In the genomic region with DNA sequence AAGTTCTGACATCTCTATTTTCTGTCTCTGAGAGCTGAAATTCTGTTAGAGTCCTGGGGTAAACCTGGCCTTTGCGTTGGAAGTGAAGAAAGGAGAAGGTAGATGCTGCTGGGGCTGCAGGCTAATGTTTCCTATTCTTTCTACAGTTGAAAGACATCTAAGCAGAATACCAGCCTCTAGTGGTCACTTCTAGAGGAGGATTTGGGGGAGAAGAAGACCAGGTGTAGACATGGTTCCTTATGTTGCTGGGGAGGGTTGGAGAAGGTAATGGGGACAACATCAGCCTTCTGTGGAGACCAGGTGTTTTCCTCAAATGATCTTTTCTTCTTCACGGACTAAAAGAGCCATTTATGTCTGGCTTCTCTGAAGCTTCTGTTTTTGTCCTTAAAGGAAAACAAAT, we compare ENCODE assay signal across 29 cellular contexts.
DNase-seq lines count a peak whose midpoint lies in the region; ATAC-seq and TF ChIP-seq lines count a peak whose summit lies in the region.
"Had no signal": no experiment of that assay in that cellular context is flagged by ENCODE, and none has a peak within 500 bp of the region (broad histone marks: within the 10 kb centered on the region; RNA-seq: fewer than 3 reads in every experiment).

No MANE protein-coding gene starts in this region.

- no peaks in the 10 kb centered on the region for H3K79me2 ChIP-seq in GM23338 (replicated peaks; ENCODE audit: insufficient read depth)
- no peaks in the 10 kb centered on the region for H3K79me2 ChIP-seq in PC-3 (ENCODE audit: low read length)
- H3K79me2 ChIP-seq: hepatocyte had no signal

- H3K4me2 ChIP-seq in GM23338, result peak overlapping the region; percentile 53; the same call in 1 of the 2 replicates
- H3K4me2 ChIP-seq in PC-3 (ENCODE audit: low read length), result no peak overlapping the region
- H3K4me2 ChIP-seq: hepatocyte had no signal

- H3K4me1 ChIP-seq in GM23338 (ENCODE audit: insufficient read depth) (peaks cover 21% of the 10 kb centered on the region), PC-3 (ENCODE audit: insufficient read depth, low read length) (no peaks in the 10 kb centered on the region), endodermal cell (ENCODE audit: control insufficient read depth, insufficient read depth, low read length) (no peaks in the 10 kb centered on the region)
- H3K4me1 ChIP-seq in CD8-positive, alpha-beta T cell (ENCODE audit: insufficient read depth, low read length), result no peaks in the 10 kb centered on the region
- H3K4me1 ChIP-seq: lower lobe of right lung, prostate gland, tibial artery, vagina had no signal

- CTCF ChIA-PET in PC-3 (lab: Charles Lee), result no interaction called here
- CTCF ChIA-PET in CD8-positive, alpha-beta T cell (lab: Charles Lee), result no interaction called here

- H3K27me3 ChIP-seq in GM23338 (ENCODE audit: insufficient read depth) (no peaks in the 10 kb centered on the region), PC-3 (ENCODE audit: low read length) (peaks cover 56% of the 10 kb centered on the region), endodermal cell (ENCODE audit: control insufficient read depth, insufficient read depth, low read length, poor library complexity, severe bottlenecking) (no peaks in the 10 kb centered on the region)
- no peaks in the 10 kb centered on the region for H3K27me3 ChIP-seq in CD8-positive, alpha-beta T cell (ENCODE audit: insufficient read depth, low read length)
- H3K27me3 ChIP-seq: hepatocyte, tibial artery, vagina had no signal

- ATAC-seq in GM23338 (no peak), PC-3 (no peak), GM21786 (IDR thresholded peaks at IDR 0.05; ENCODE audit: unreplicated experiment) (no peak), HG03135 (IDR thresholded peaks at IDR 0.05; ENCODE audit: unreplicated experiment) (no peak)
- ATAC-seq in CD8-positive, alpha-beta T cell, result no peak
- ATAC-seq: lower lobe of right lung; naive thymus-derived CD8-positive, alpha-beta T cell; sciatic nerve; SK-N-SH treated with all-trans-retinoic acid at 6 μM for 48 hours had no signal

- H3K9me3 Mint-ChIP-seq in GM23338 (peaks cover 7% of the 10 kb centered on the region; the same call in 1 of the 3 replicates), endodermal cell (peaks cover 5% of the 10 kb centered on the region)
- H3K9me3 Mint-ChIP-seq in CD8-positive, alpha-beta T cell, result no peaks in the 10 kb centered on the region
- H3K9me3 Mint-ChIP-seq: activated CD4-positive, alpha-beta memory T cell treated with anti-CD3 and anti-CD28 coated beads, Interleukin-2, amount 10 ng/mL, durations not matched to agents 7 days and 5 days; activated T-helper 1 cell treated with anti-CD3 and anti-CD28 coated beads, Interleukin-12 subunit alpha, Interleukin-12 subunit beta, Interleukin-2, Interleukin-4 antibody, amounts not matched to agents 30 ng/mL and 10 ng/mL and 1 ng/mL, durations not matched to agents 14 hours and 24 hours and 36 hours had no signal

- H3K9ac ChIP-seq in PC-3 (ENCODE audit: low read length) (no peak overlapping the region), endodermal cell (ENCODE audit: extremely low read depth, low read length, poor library complexity, severe bottlenecking) (no peak overlapping the region)

- H3K27me3 Mint-ChIP-seq in GM23338 (ENCODE audit: insufficient read depth, low read depth, poor library complexity), result no peaks in the 10 kb centered on the region
- no peaks in the 10 kb centered on the region for H3K27me3 Mint-ChIP-seq in endodermal cell (ENCODE audit: insufficient read depth)
- no peaks in the 10 kb centered on the region for H3K27me3 Mint-ChIP-seq in CD8-positive, alpha-beta T cell (ENCODE audit: low read depth)
- H3K27me3 Mint-ChIP-seq: activated CD4-positive, alpha-beta memory T cell treated with anti-CD3 and anti-CD28 coated beads, Interleukin-2, amount 10 ng/mL, durations not matched to agents 7 days and 5 days; naive thymus-derived CD8-positive, alpha-beta T cell had no signal

- H3F3A ChIP-seq in GM23338 (replicated peaks; ENCODE audit: low read depth) (no peaks in the 10 kb centered on the region), PC-3 (ENCODE audit: low read length, unreplicated experiment) (no peaks in the 10 kb centered on the region)

- H3K4me3 ChIP-seq in AG09309 (ENCODE audit: control insufficient read depth, low read depth, low read length), result no peak overlapping the region
- no peak overlapping the region for H3K4me3 ChIP-seq in GM23338
- H3K4me3 ChIP-seq in PC-3 (ENCODE audit: low read length), result no peak overlapping the region
- no peak overlapping the region for H3K4me3 ChIP-seq in endodermal cell (ENCODE audit: low read length)
- no peak overlapping the region for H3K4me3 ChIP-seq in CD8-positive, alpha-beta T cell (ENCODE audit: low read depth, low read length)
- H3K4me3 ChIP-seq: hepatocyte, lower lobe of right lung, prostate gland, tibial artery, vagina had no signal

- TF ChIP-seq CTCF in AG09309 (IDR thresholded peaks at IDR 0.05; ENCODE audit: control insufficient read depth, insufficient read depth, low read depth, low read length, missing control alignments), result peak; percentile 9
- TF ChIP-seq CTCF in GM23338 (conservative IDR thresholded peaks at IDR 0.05; ENCODE audit: low read depth in 2 of 2), result no peak
- TF ChIP-seq CTCF in PC-3 (conservative IDR thresholded peaks at IDR 0.05; ENCODE audit: low read depth, low read length), result peak; percentile 31; the same call in 1 of the 2 replicates
- TF ChIP-seq CTCF in endodermal cell (conservative IDR thresholded peaks at IDR 0.05), result peak; percentile 45
- no peak for TF ChIP-seq CTCF in CD8-positive, alpha-beta T cell (IDR thresholded peaks at IDR 0.05)

- H3K9me2 ChIP-seq in GM23338 (ENCODE audit: insufficient read depth), result peaks cover 21% of the 10 kb centered on the region
- no peaks in the 10 kb centered on the region for H3K9me2 ChIP-seq in PC-3 (replicated peaks; ENCODE audit: low read length)

- peaks cover 21% of the 10 kb centered on the region for H3K4me1 Mint-ChIP-seq in GM23338
- H3K4me1 Mint-ChIP-seq in endodermal cell, result peaks cover 5% of the 10 kb centered on the region
- H3K4me1 Mint-ChIP-seq in CD8-positive, alpha-beta T cell (ENCODE audit: low read depth), result no peaks in the 10 kb centered on the region
- H3K4me1 Mint-ChIP-seq: activated CD4-positive, alpha-beta memory T cell treated with anti-CD3 and anti-CD28 coated beads, Interleukin-2, amount 10 ng/mL, durations not matched to agents 7 days and 5 days; naive thymus-derived CD8-positive, alpha-beta T cell had no signal

- no peak for DNase-seq in AG09309 (ENCODE audit: low read depth)
- no peak for DNase-seq in GM23338 (ENCODE audit: low spot score)
- no peak for DNase-seq in PC-3
- DNase-seq in endodermal cell, result no peak
- DNase-seq in CD1c-positive myeloid dendritic cell (ENCODE audit: extremely low spot score), result no peak
- DNase-seq in CD8-positive, alpha-beta T cell, result no peak
- DNase-seq: activated CD4-positive, alpha-beta memory T cell treated with anti-CD3 and anti-CD28 coated beads, Interleukin-2, amount 10 ng/mL, durations not matched to agents 7 days and 5 days; activated CD4-positive, alpha-beta T cell treated with anti-CD3 and anti-CD28 coated beads for 1 hour; activated CD8-positive, alpha-beta memory T cell treated with anti-CD3 and anti-CD28 coated beads, Interleukin-2, amount 50 U/mL, for 4 hours; activated naive CD4-positive, alpha-beta T cell treated with Interleukin-2 at 50 U/mL for 16 hours; dermis blood vessel endothelial cell; DMS79; lower lobe of right lung; MV-4-11; naive thymus-derived CD8-positive, alpha-beta T cell; NCI-H1694; NCI-H446 treated with DMSO at 0.1 percent for 48 hours; NCI-H82; stimulated activated CD8-positive, alpha-beta memory T cell treated with anti-CD3 and anti-CD28 coated beads, Interleukin-4, amount 100 ng/mL, for 48 hours; T-helper 2 cell; tibial artery had no signal

- H3K4me3 Mint-ChIP-seq in GM23338 (no peak overlapping the region), endodermal cell (no peak overlapping the region)
- H3K4me3 Mint-ChIP-seq in CD8-positive, alpha-beta T cell, result no peak overlapping the region
- H3K4me3 Mint-ChIP-seq: activated CD4-positive, alpha-beta memory T cell treated with anti-CD3 and anti-CD28 coated beads, Interleukin-2, amount 10 ng/mL, durations not matched to agents 7 days and 5 days; activated T-helper 1 cell treated with anti-CD3 and anti-CD28 coated beads, Interleukin-12 subunit alpha, Interleukin-12 subunit beta, Interleukin-2, Interleukin-4 antibody, amounts not matched to agents 30 ng/mL and 10 ng/mL and 1 ng/mL, durations not matched to agents 14 hours and 24 hours and 36 hours; naive thymus-derived CD8-positive, alpha-beta T cell had no signal

- H3K27ac ChIP-seq in GM23338 (ENCODE audit: low read depth) (no peak overlapping the region), PC-3 (ENCODE audit: low read length) (no peak overlapping the region), endodermal cell (ENCODE audit: low read depth, low read length) (no peak overlapping the region)
- no peak overlapping the region for H3K27ac ChIP-seq in CD8-positive, alpha-beta T cell (ENCODE audit: low read depth, low read length)
- H3K27ac ChIP-seq: hepatocyte, lower lobe of right lung, prostate gland, tibial artery, vagina had no signal

- WGBS in endodermal cell (ENCODE audit: insufficient coverage in 1 of 2, insufficient read length in 1 of 2), 2 experiments, result 50% methylated on average over 2 of the region's 2 CpGs; no CpG with 5 or more reads in 1 of the 2 experiments

- BruUV-seq in PC-3 (replicated peaks; lab: Mats Ljungman, UMichigan), result no TSS peak

- H3K36me3 ChIP-seq in GM23338 (ENCODE audit: insufficient read depth) (no peaks in the 10 kb centered on the region), PC-3 (ENCODE audit: low read depth, low read length) (no peaks in the 10 kb centered on the region), endodermal cell (ENCODE audit: control insufficient read depth, insufficient read depth, low read length) (no peaks in the 10 kb centered on the region)
- H3K36me3 ChIP-seq in CD8-positive, alpha-beta T cell (ENCODE audit: insufficient read depth, low read length), result no peaks in the 10 kb centered on the region
- H3K36me3 ChIP-seq: lower lobe of right lung, prostate gland, tibial artery, vagina had no signal

- no peak overlapping the region for H2AFZ ChIP-seq in GM23338
- H2AFZ ChIP-seq in PC-3 (ENCODE audit: low read length), result no peak overlapping the region
- H2AFZ ChIP-seq: hepatocyte had no signal

- H3K9me3 ChIP-seq in PC-3 (ENCODE audit: low read length) (no peaks in the 10 kb centered on the region), endodermal cell (ENCODE audit: control insufficient read depth, low read length) (peaks cover 10% of the 10 kb centered on the region)
- no peaks in the 10 kb centered on the region for H3K9me3 ChIP-seq in CD8-positive, alpha-beta T cell (ENCODE audit: low read length)
- H3K9me3 ChIP-seq: lower lobe of right lung, prostate gland, vagina had no signal

- POLR2A ChIA-PET in PC-3 (lab: Charles Lee; ENCODE audit: unreplicated experiment), result no interaction called here
- POLR2A ChIA-PET in CD8-positive, alpha-beta T cell (lab: Charles Lee), result no interaction called here

- H3K27ac Mint-ChIP-seq in GM23338, result no peak overlapping the region
- H3K27ac Mint-ChIP-seq in endodermal cell, result no peak overlapping the region
- no peak overlapping the region for H3K27ac Mint-ChIP-seq in CD8-positive, alpha-beta T cell
- H3K27ac Mint-ChIP-seq: activated CD4-positive, alpha-beta memory T cell treated with anti-CD3 and anti-CD28 coated beads, Interleukin-2, amount 10 ng/mL, durations not matched to agents 7 days and 5 days; activated T-helper 1 cell treated with anti-CD3 and anti-CD28 coated beads, Interleukin-12 subunit alpha, Interleukin-12 subunit beta, Interleukin-2, Interleukin-4 antibody, amounts not matched to agents 30 ng/mL and 10 ng/mL and 1 ng/mL, durations not matched to agents 14 hours and 24 hours and 36 hours; naive thymus-derived CD8-positive, alpha-beta T cell had no signal

- intact Hi-C loops in PC-3 (cut with micrococcal nuclease), result no loop called here
- intact Hi-C loops in CD8-positive, alpha-beta T cell (cut with DNase I, micrococcal nuclease), result no loop called here

- no peaks in the 10 kb centered on the region for H4K20me1 ChIP-seq in GM23338 (replicated peaks; ENCODE audit: insufficient read depth)
- H4K20me1 ChIP-seq in PC-3 (ENCODE audit: low read length), result no peaks in the 10 kb centered on the region

- H3K36me3 Mint-ChIP-seq in GM23338 (ENCODE audit: low read depth) (no peaks in the 10 kb centered on the region), endodermal cell (ENCODE audit: low read depth) (no peaks in the 10 kb centered on the region)
- no peaks in the 10 kb centered on the region for H3K36me3 Mint-ChIP-seq in CD8-positive, alpha-beta T cell
- H3K36me3 Mint-ChIP-seq: naive thymus-derived CD8-positive, alpha-beta T cell had no signal

Comparison
In these comparisons a context has a peak if more than half of its experiments do, and no peak if none do; other contexts are left out.
1. CTCF ChIP-seq: peak in AG09309 (single experiment), PC-3 (single experiment) and endodermal cell (single experiment); none in GM23338 (0 of 2) and CD8-positive, alpha-beta T cell (single experiment).